ENCODE assay signal across 21 cellular contexts in genomic region chr3:128006061-128006470, GRCh38. TPM values are rescaled to one million over a fixed set of nuclear protein-coding genes. Genes with fewer than 3 reads are reported as not detected.
DNase-seq lines count a peak whose midpoint lies in the region; ATAC-seq and TF ChIP-seq lines count a peak whose summit lies in the region.
"Had no signal": no experiment of that assay in that cellular context is flagged by ENCODE, and none has a peak within 500 bp of the region (broad histone marks: within the 10 kb centered on the region; RNA-seq: fewer than 3 reads in every experiment).

No MANE protein-coding gene starts in this region.

- peaks cover 4% of the 10 kb centered on the region for H3K27me3 Mint-ChIP-seq in glutamatergic neuron (ENCODE audit: unreplicated experiment)

- H3K36me3 ChIP-seq in NT2/D1 (ENCODE audit: insufficient read depth, insufficient read length, low read length) (no peaks in the 10 kb centered on the region), neuronal stem cell (replicated peaks in 1 of 2; ENCODE audit: control insufficient read depth in 2 of 2, insufficient read depth in 2 of 2, low read length in 2 of 2) (no peaks in the 10 kb centered on the region), mucosa of descending colon (ENCODE audit: low read depth) (no peaks in the 10 kb centered on the region)
- H3K36me3 ChIP-seq: BE2C, thoracic aorta had no signal

- H2BK12ac ChIP-seq in neuronal stem cell (ENCODE audit: low read length), result peak overlapping the region; percentile 63

- no peak overlapping the region for H3K27ac Mint-ChIP-seq in glutamatergic neuron (ENCODE audit: unreplicated experiment)
- H3K27ac Mint-ChIP-seq in activated naive CD4-positive, alpha-beta T cell treated with anti-CD3 and anti-CD28 coated beads, Interleukin-2, amount 50 U/mL, for 72 hours, result peak overlapping the region in 1 of 2 donors; percentile 29
- H3K27ac Mint-ChIP-seq: activated CD4-positive, alpha-beta T cell treated with anti-CD3 and anti-CD28 coated beads, Interleukin-2, amount 10 ng/mL, durations not matched to agents 7 days and 5 days; activated naive CD8-positive, alpha-beta T cell treated with anti-CD3 and anti-CD28 coated beads, Interleukin-2, amount 10 ng/mL, durations not matched to agents 7 days and 5 days; activated T-helper 2 cell treated with anti-CD3 and anti-CD28 coated beads, Interferon-gamma antibody, Interleukin-2, Interleukin-4, amounts not matched to agents 10 μg/mL and 5 μg/mL and 100 μg/mL, durations not matched to agents 14 hours and 24 hours and 36 hours; naive thymus-derived CD4-positive, alpha-beta T cell had no signal

- H3K18ac ChIP-seq in neuronal stem cell (ENCODE audit: low read length), result peak overlapping the region; percentile 69

- H3K4me3 ChIP-seq in NT2/D1 (ENCODE audit: insufficient read length, low read depth) (peak overlapping the region; percentile 26), neuronal stem cell (ENCODE audit: low read length in 2 of 2) (no peak overlapping the region), mucosa of descending colon (no peak overlapping the region)

- ATAC-seq in activated naive CD4-positive, alpha-beta T cell treated with anti-CD3 and anti-CD28 coated beads, Interleukin-2, amount 50 U/mL, for 72 hours, result no peak
- ATAC-seq in mucosa of descending colon (no peak), HG03460 (IDR thresholded peaks at IDR 0.05; ENCODE audit: unreplicated experiment) (no peak)
- ATAC-seq: naive thymus-derived CD4-positive, alpha-beta T cell; stimulated activated naive B cell treated with anti-CD40 and anti-IgM and Interleukin-4, amounts not matched to agents 10 μg/mL and 1 μg/mL and 100 μg/mL, for 72 hours had no signal

- H2BK15ac ChIP-seq in neuronal stem cell (ENCODE audit: low read length), result no peak overlapping the region

- H3K4me1 ChIP-seq in NT2/D1 (ENCODE audit: insufficient read depth, insufficient read length) (peaks cover 13% of the 10 kb centered on the region), neuronal stem cell (ENCODE audit: control insufficient read depth in 2 of 2, insufficient read depth in 1 of 2, low read depth in 1 of 2, low read length in 2 of 2) (peaks cover 3 to 15% of the 10 kb centered on the region in 2 donors), mucosa of descending colon (ENCODE audit: low read depth) (no peaks in the 10 kb centered on the region)
- H3K4me1 ChIP-seq: BE2C had no signal

- H3K4me1 Mint-ChIP-seq in glutamatergic neuron (ENCODE audit: low read depth, unreplicated experiment), result peaks cover 2% of the 10 kb centered on the region
- H3K4me1 Mint-ChIP-seq: activated CD4-positive, alpha-beta T cell treated with anti-CD3 and anti-CD28 coated beads, Interleukin-2, amount 10 ng/mL, durations not matched to agents 7 days and 5 days; activated naive CD8-positive, alpha-beta T cell treated with anti-CD3 and anti-CD28 coated beads, Interleukin-2, amount 10 ng/mL, durations not matched to agents 7 days and 5 days; naive thymus-derived CD4-positive, alpha-beta T cell had no signal

- H3K79me1 ChIP-seq in neuronal stem cell (ENCODE audit: low read depth, low read length), result no peaks in the 10 kb centered on the region

- H4K8ac ChIP-seq in neuronal stem cell (ENCODE audit: low read depth, low read length), result no peak overlapping the region

- peak overlapping the region; percentile 44 for H3K9ac ChIP-seq in NT2/D1 (ENCODE audit: insufficient read length, low read depth)
- no peak overlapping the region for H3K9ac ChIP-seq in neuronal stem cell (ENCODE audit: low read depth, low read length, poor library complexity)

- H2AK5ac ChIP-seq in neuronal stem cell (ENCODE audit: low read depth, low read length), result peak overlapping the region; percentile 10

- no peak overlapping the region for H2BK120ac ChIP-seq in neuronal stem cell (ENCODE audit: low read depth, low read length)

- WGBS in neuronal stem cell (ENCODE audit: extremely low coverage in 2 of 2, insufficient read length in 2 of 2, insufficient replicate concordance in 1 of 2), 2 donors, result no CpG with 5 or more reads among the region's 9 CpGs

- TF ChIP-seq CTCF in glutamatergic neuron (IDR thresholded peaks at IDR 0.05; ENCODE audit: partially characterized antibody, unreplicated experiment) (no peak), mucosa of descending colon (IDR thresholded peaks at IDR 0.05) (no peak)

- H3K27me3 ChIP-seq in NT2/D1 (ENCODE audit: insufficient read depth, insufficient read length) (no peaks in the 10 kb centered on the region), neuronal stem cell (ENCODE audit: control insufficient read depth in 3 of 3, insufficient read depth in 3 of 3, low read depth in 1 of 3, low read length in 3 of 3) (peaks cover 0 to 18% (median 0%) of the 10 kb centered on the region in 3 experiments)
- H3K27me3 ChIP-seq: BE2C had no signal

- no peak overlapping the region for H3K4ac ChIP-seq in neuronal stem cell (ENCODE audit: low read length)

- no peak overlapping the region for H3K4me3 Mint-ChIP-seq in glutamatergic neuron (ENCODE audit: unreplicated experiment)
- H3K4me3 Mint-ChIP-seq: activated CD4-positive, alpha-beta T cell treated with anti-CD3 and anti-CD28 coated beads, Interleukin-2, amount 10 ng/mL, durations not matched to agents 7 days and 5 days; activated naive CD8-positive, alpha-beta T cell treated with anti-CD3 and anti-CD28 coated beads, Interleukin-2, amount 10 ng/mL, durations not matched to agents 7 days and 5 days; naive thymus-derived CD4-positive, alpha-beta T cell; stimulated activated naive B cell treated with anti-CD40 and anti-IgM and Interleukin-4, amounts not matched to agents 10 μg/mL and 1 μg/mL and 100 μg/mL, for 72 hours had no signal

- H3K36me3 Mint-ChIP-seq in glutamatergic neuron (ENCODE audit: unreplicated experiment), result no peaks in the 10 kb centered on the region
- H3K36me3 Mint-ChIP-seq in activated naive CD4-positive, alpha-beta T cell treated with anti-CD3 and anti-CD28 coated beads, Interleukin-2, amount 50 U/mL, for 72 hours, result no peaks in the 10 kb centered on the region
- H3K36me3 Mint-ChIP-seq: activated naive CD8-positive, alpha-beta T cell treated with anti-CD3 and anti-CD28 coated beads, Interleukin-2, amount 10 ng/mL, durations not matched to agents 7 days and 5 days; naive thymus-derived CD4-positive, alpha-beta T cell; stimulated activated naive B cell treated with anti-CD40 and anti-IgM and Interleukin-4, amounts not matched to agents 10 μg/mL and 1 μg/mL and 100 μg/mL, for 72 hours had no signal

- peak; percentile 9 for DNase-seq in NCI-H345 (lab: John Stamatoyannopoulos, UW)
- no peak for DNase-seq in NCI-H345 treated with DMSO at 0.1 percent for 48 hours (lab: John Stamatoyannopoulos, UW; ENCODE audit: unreplicated experiment)
- no peak for DNase-seq in NT2/D1 (ENCODE audit: low read depth, low spot score)
- peak; percentile 31 for DNase-seq in glutamatergic neuron
- DNase-seq in neuronal stem cell (ENCODE audit: low spot score), result peak; percentile 30
- no peak for DNase-seq in activated naive CD4-positive, alpha-beta T cell treated with anti-CD3 and anti-CD28 coated beads, Interleukin-2, amount 50 U/mL, for 72 hours (ENCODE audit: low spot score in 2 of 2)
- DNase-seq in mucosa of descending colon, result no peak
- DNase-seq: activated CD4-positive, alpha-beta T cell treated with anti-CD3 and anti-CD28 coated beads, Interleukin-2, amount 10 ng/mL, durations not matched to agents 7 days and 5 days; activated CD8-positive, alpha-beta memory T cell treated with anti-CD3 and anti-CD28 coated beads, Interleukin-2, amount 50 U/mL, for 4 hours; activated naive CD8-positive, alpha-beta T cell treated with anti-CD3 and anti-CD28 coated beads, Interleukin-2, amount 10 ng/mL, durations not matched to agents 7 days and 5 days; BE2C; cortex of kidney; naive thymus-derived CD4-positive, alpha-beta T cell; NCI-H2029; NCI-H524; SHP77; stimulated activated naive B cell treated with anti-CD40 and anti-IgM and Interleukin-4, amounts not matched to agents 10 μg/mL and 1 μg/mL and 100 μg/mL, for 72 hours; T-helper 1 cell had no signal

- peak overlapping the region; percentile 32 for H3K4me2 ChIP-seq in neuronal stem cell (ENCODE audit: insufficient read depth, low read length, poor library complexity, severe bottlenecking)

- intact Hi-C loops in mucosa of descending colon (cut with DNase I, micrococcal nuclease), result no loop called here

- no peak overlapping the region for H3K23ac ChIP-seq in neuronal stem cell (ENCODE audit: low read depth, low read length, poor library complexity)

- H3K9me3 ChIP-seq in NT2/D1 (ENCODE audit: insufficient read depth, low read length), result no peaks in the 10 kb centered on the region
- H3K9me3 ChIP-seq in neuronal stem cell (replicated peaks in 1 of 2; ENCODE audit: control insufficient read depth in 2 of 2, insufficient read depth in 1 of 2, low read depth in 1 of 2, low read length in 2 of 2), result peaks cover 0 to 2% of the 10 kb centered on the region in 2 donors
- H3K9me3 ChIP-seq in mucosa of descending colon, result no peaks in the 10 kb centered on the region
- H3K9me3 ChIP-seq: BE2C, thoracic aorta had no signal

- H3K14ac ChIP-seq in neuronal stem cell (ENCODE audit: low read length), result no peak overlapping the region

- peak overlapping the region; percentile 49 for H2BK5ac ChIP-seq in neuronal stem cell (ENCODE audit: low read length)

- H2AFZ ChIP-seq in neuronal stem cell (ENCODE audit: low read length), result peak overlapping the region; percentile 83

- peaks cover 2% of the 10 kb centered on the region for H3K9me3 Mint-ChIP-seq in glutamatergic neuron (ENCODE audit: unreplicated experiment)
- H3K9me3 Mint-ChIP-seq in activated naive CD4-positive, alpha-beta T cell treated with anti-CD3 and anti-CD28 coated beads, Interleukin-2, amount 50 U/mL, for 72 hours, result no peaks in the 10 kb centered on the region
- H3K9me3 Mint-ChIP-seq: activated CD4-positive, alpha-beta T cell treated with anti-CD3 and anti-CD28 coated beads, Interleukin-2, amount 10 ng/mL, durations not matched to agents 7 days and 5 days; activated naive CD8-positive, alpha-beta T cell treated with anti-CD3 and anti-CD28 coated beads, Interleukin-2, amount 10 ng/mL, durations not matched to agents 7 days and 5 days; activated T-helper 2 cell treated with anti-CD3 and anti-CD28 coated beads, Interferon-gamma antibody, Interleukin-2, Interleukin-4, amounts not matched to agents 10 μg/mL and 5 μg/mL and 100 μg/mL, durations not matched to agents 14 hours and 24 hours and 36 hours; naive thymus-derived CD4-positive, alpha-beta T cell; stimulated activated naive B cell treated with anti-CD40 and anti-IgM and Interleukin-4, amounts not matched to agents 10 μg/mL and 1 μg/mL and 100 μg/mL, for 72 hours had no signal

- peak overlapping the region; percentile 29 for H3K27ac ChIP-seq in neuronal stem cell (replicated peaks; ENCODE audit: low read length)

- H4K91ac ChIP-seq in neuronal stem cell (ENCODE audit: low read depth, low read length, poor library complexity), result no peak overlapping the region

RNA-seq across cellular contexts. Expression of gene SEC61A1, which starts 46.2 kb away (rescaled TPM):
- 201 TPM for total RNA-seq in glutamatergic neuron (ENCODE audit: unreplicated experiment)
- 61.5 TPM for polyA plus RNA-seq in neuronal stem cell (2013, experiment 1 of 2)
- 64.0 TPM for polyA plus RNA-seq in neuronal stem cell (2013, experiment 2 of 2)
- 100 to 1,000 TPM; 110 to 127 TPM for total RNA-seq in activated naive CD4-positive, alpha-beta T cell treated with anti-CD3 and anti-CD28 coated beads, Interleukin-2, amount 50 U/mL, for 72 hours
- 100 to 1,000 TPM; 111 to 159 (median 116) TPM for total RNA-seq in mucosa of descending colon

Comparison
In these comparisons a context has a peak if more than half of its experiments do, and no peak if none do; other contexts are left out.
1. DNase-seq: peak in NCI-H345 (single experiment), glutamatergic neuron (single experiment) and neuronal stem cell (single experiment); none in NCI-H345 treated with DMSO at 0.1 percent for 48 hours (single experiment), NT2/D1 (single experiment), activated naive CD4-positive, alpha-beta T cell treated with anti-CD3 and anti-CD28 coated beads, Interleukin-2, amount 50 U/mL, for 72 hours (0 of 2) and mucosa of descending colon (0 of 3).